16 cellular contexts compared by ENCODE assay signal in the genomic region with DNA sequence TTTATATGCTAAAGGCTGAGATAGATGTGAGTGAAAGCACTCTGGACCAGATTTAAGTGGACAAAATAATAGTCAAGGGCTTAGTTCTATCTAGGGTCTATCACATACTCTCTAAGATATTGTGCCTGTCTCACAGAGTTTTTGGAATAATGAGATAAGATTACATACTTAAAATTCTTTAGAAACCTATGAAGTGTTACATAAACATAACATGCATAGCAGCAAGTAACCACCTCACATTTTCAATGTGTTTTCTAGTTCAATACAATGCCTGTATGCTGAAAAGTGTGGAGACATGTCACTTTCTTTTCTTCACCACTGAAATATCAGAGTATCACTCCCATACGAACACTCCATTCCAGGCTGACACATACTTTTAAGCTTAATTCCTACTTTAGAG. TPM values are rescaled to one million over a fixed set of nuclear protein-coding genes. Genes with fewer than 3 reads are reported as not detected.
DNase-seq lines count a peak whose midpoint lies in the region; TF ChIP-seq lines count a peak whose summit lies in the region.
"Had no signal": no experiment of that assay in that cellular context is flagged by ENCODE, and none has a peak within 500 bp of the region (broad histone marks: within the 10 kb centered on the region; RNA-seq: fewer than 3 reads in every experiment).

No MANE protein-coding gene starts in this region.

- H3K9me3 ChIP-seq in cardiac muscle cell (ENCODE audit: low read depth) (no peaks in the 10 kb centered on the region), right atrium auricular region (no peaks in the 10 kb centered on the region), mesodermal cell (ENCODE audit: control insufficient read depth, low read length) (no peaks in the 10 kb centered on the region)
- H3K9me3 ChIP-seq: Caco-2, MG63 had no signal

- no peaks in the 10 kb centered on the region for H3K27me3 ChIP-seq in cardiac muscle cell
- H3K27me3 ChIP-seq in right atrium auricular region = no peaks in the 10 kb centered on the region
- no peaks in the 10 kb centered on the region for H3K27me3 ChIP-seq in brain microvascular endothelial cell (replicated peaks)
- H3K27me3 ChIP-seq: MG63 had no signal

- H3K4me1 ChIP-seq in cardiac muscle cell (ENCODE audit: low read depth) (peaks cover 24% of the 10 kb centered on the region), right atrium auricular region (peaks cover 0 to 28% of the 10 kb centered on the region in 2 donors), mesodermal cell (ENCODE audit: control insufficient read depth, insufficient read depth, low read length, poor library complexity, severe bottlenecking) (peaks cover 48% of the 10 kb centered on the region)

- WGBS in mesodermal cell (ENCODE audit: insufficient coverage in 2 of 2), 2 experiments = no CpG with 5 or more reads among the region's 1 CpG

- H3K27ac ChIP-seq in cardiac muscle cell = peak overlapping the region; percentile 69
- H3K27ac ChIP-seq in right atrium auricular region = no peak overlapping the region
- peak overlapping the region; percentile 60 for H3K27ac ChIP-seq in brain microvascular endothelial cell
- H3K27ac ChIP-seq in mesodermal cell (ENCODE audit: low read depth, low read length, severe bottlenecking) = peak overlapping the region; percentile 50
- H3K27ac ChIP-seq: 22Rv1 had no signal

- in situ Hi-C loops in brain microvascular endothelial cell (cut with HindIII; ENCODE audit: low pct_ligation_motif_present, low sequenced_read_pairs) = no loop called here

- TF ChIP-seq CTCF in cardiac muscle cell (IDR thresholded peaks at IDR 0.05; ENCODE audit: low read depth, low read length) (no peak), right atrium auricular region (IDR thresholded peaks at IDR 0.05) (no peak), brain microvascular endothelial cell (IDR thresholded peaks at IDR 0.05; ENCODE audit: low read depth, low read length, missing control alignments) (no peak)

- H3K4me3 ChIP-seq in cardiac muscle cell (no peak overlapping the region), right atrium auricular region (no peak overlapping the region), brain microvascular endothelial cell (ENCODE audit: low read depth, low read length) (no peak overlapping the region), mesodermal cell (ENCODE audit: extremely low read depth, insufficient read depth, low read length, poor library complexity, severe bottlenecking) (peak overlapping the region; percentile 20)
- H3K4me3 ChIP-seq: MG63 had no signal

- DNase-seq in cardiac muscle cell (ENCODE audit: low read depth in 1 of 2, low spot score in 1 of 2) = peak in 1 of 2 donors; percentile 14
- no peak for DNase-seq in right atrium auricular region (ENCODE audit: low spot score)
- no peak for DNase-seq in brain microvascular endothelial cell
- DNase-seq in OCI-M2 (lab: John Stamatoyannopoulos, UW; ENCODE audit: unreplicated experiment) = no peak
- DNase-seq in NCI-H2171 (lab: John Stamatoyannopoulos, UW) = no peak
- DNase-seq in kidney tubule cell (ENCODE audit: low spot score) = no peak
- no peak for DNase-seq in NCI-H69 (lab: John Stamatoyannopoulos, UW)
- DNase-seq: Caco-2, Kasumi-1, MG63, NCI-H1048, NCI-H1436 treated with DMSO at 0.1 percent for 48 hours, NCI-H2029, NCI-H446 treated with DMSO at 0.1 percent for 48 hours had no signal

- H3K36me3 ChIP-seq in cardiac muscle cell (peaks cover 7% of the 10 kb centered on the region), right atrium auricular region (peaks cover 12% of the 10 kb centered on the region), brain microvascular endothelial cell (replicated peaks) (peaks cover 14% of the 10 kb centered on the region), mesodermal cell (ENCODE audit: control insufficient read depth, insufficient read depth, low read length) (peaks cover 45% of the 10 kb centered on the region)

RNA-seq across cellular contexts. Expression of gene SDCCAG8, which starts 16.1 kb away (rescaled TPM):
- total RNA-seq in cardiac muscle cell (23.3 and 23.8 TPM in 2 replicates), right atrium auricular region (10 to 100 TPM; 29.0 to 34.5 TPM)
- 38.5 and 58.6 TPM in 2 replicates for polyA plus RNA-seq in cardiac muscle cell
- 28.8 TPM for polyA plus RNA-seq in mesodermal cell (2013, experiment 1 of 2)
- polyA plus RNA-seq in mesodermal cell (2013, experiment 2 of 2) = 23.2 TPM

RNA-seq across cellular contexts. Expression of gene CEP170, which starts 16.9 kb away (rescaled TPM):
- 36.7 and 76.9 TPM in 2 replicates for total RNA-seq in cardiac muscle cell
- polyA plus RNA-seq in cardiac muscle cell = 45.9 and 50.2 TPM in 2 replicates
- 10 to 100 TPM; 28.4 to 29.1 TPM for total RNA-seq in right atrium auricular region
- 131 TPM for polyA plus RNA-seq in mesodermal cell (2013, experiment 1 of 2)
- 126 TPM for polyA plus RNA-seq in mesodermal cell (2013, experiment 2 of 2)

Comparison
In these comparisons a context has a peak if more than half of its experiments do, and no peak if none do; other contexts are left out.
1. H3K27ac ChIP-seq: peak in cardiac muscle cell (single experiment), brain microvascular endothelial cell (single experiment) and mesodermal cell (single experiment); none in right atrium auricular region (0 of 2).